8 cellular contexts compared by ENCODE assay signal in genomic region chr19:39408392-39409206, GRCh38. TPM values are rescaled to one million over a fixed set of nuclear protein-coding genes. Genes with fewer than 3 reads are reported as not detected.
DNase-seq lines count a peak whose midpoint lies in the region; ATAC-seq, FAIRE-seq and TF ChIP-seq lines count a peak whose summit lies in the region.

No MANE protein-coding gene starts in this region.

- peaks cover 6 to 21% (median 19%) of the 10 kb centered on the region in 3 donors for H3K36me3 Mint-ChIP-seq in naive thymus-derived CD8-positive, alpha-beta T cell

- DNase-seq in heart left ventricle (no peak), Right ventricle myocardium inferior (ENCODE audit: missing footprints) (no peak), SJSA1 (ENCODE audit: low read depth in 1 of 2, low spot score in 2 of 2) (no peak), A172 (ENCODE audit: low spot score) (no peak), RCC 7860 (ENCODE audit: low spot score) (no peak)
- DNase-seq in naive thymus-derived CD8-positive, alpha-beta T cell: peak in 6 of 10 donors; percentile 34 to 57 (median 48)

- peak overlapping the region; percentile 59 to 100 (median 96) for H3K4me3 ChIP-seq in heart left ventricle
- peak overlapping the region; percentile 81; the same call in 1 of the 2 replicates for H3K4me3 ChIP-seq in SJSA1
- peak overlapping the region; percentile 95 to 96 for H3K4me3 ChIP-seq in duodenal mucosa (ENCODE audit: low read depth in 1 of 2, low read length in 2 of 2)

- FAIRE-seq in RCC 7860 (lab: Jason Lieb, UNC): no peak

- TF ChIP-seq CTCF in heart left ventricle (IDR thresholded peaks at IDR 0.05): no peak

- TF ChIP-seq POLR2A in heart left ventricle (IDR thresholded peaks at IDR 0.05): peak in 1 of 2 donors; percentile 0

- no peaks in the 10 kb centered on the region for H3K9me3 ChIP-seq in heart left ventricle
- no peaks in the 10 kb centered on the region for H3K9me3 ChIP-seq in SJSA1 (replicated peaks)
- no peaks in the 10 kb centered on the region for H3K9me3 ChIP-seq in duodenal mucosa (ENCODE audit: control insufficient read depth in 1 of 2, low read length in 2 of 2)

- peaks cover 36 to 66% (median 49%) of the 10 kb centered on the region in 4 donors for H3K4me1 Mint-ChIP-seq in naive thymus-derived CD8-positive, alpha-beta T cell

- H3K27me3 Mint-ChIP-seq in naive thymus-derived CD8-positive, alpha-beta T cell: peaks cover 0 to 8% (median 0%) of the 10 kb centered on the region in 5 donors

- peaks cover 0 to 5% (median 0%) of the 10 kb centered on the region in 9 donors for H3K27me3 ChIP-seq in heart left ventricle
- H3K27me3 ChIP-seq in SJSA1 (replicated peaks): no peaks in the 10 kb centered on the region
- no peaks in the 10 kb centered on the region for H3K27me3 ChIP-seq in duodenal mucosa (ENCODE audit: control insufficient read depth in 1 of 2, insufficient read depth in 2 of 2, low read length in 2 of 2)

- H3K36me3 ChIP-seq in heart left ventricle (peaks cover 3 to 26% (median 14%) of the 10 kb centered on the region in 9 donors), SJSA1 (peaks cover 24% of the 10 kb centered on the region), duodenal mucosa (ENCODE audit: control insufficient read depth in 1 of 2, insufficient read depth in 2 of 2, low read length in 2 of 2) (peaks cover 14 to 20% of the 10 kb centered on the region in 2 donors)

- peak overlapping the region; percentile 100 for H3K9ac ChIP-seq in duodenal mucosa (ENCODE audit: low read depth in 1 of 2, low read length in 2 of 2)

- H3K4me1 ChIP-seq in heart left ventricle: peaks cover 7 to 52% (median 30%) of the 10 kb centered on the region in 12 donors
- H3K4me1 ChIP-seq in SJSA1 (replicated peaks): peaks cover 45% of the 10 kb centered on the region
- peaks cover 27 to 31% of the 10 kb centered on the region in 2 donors for H3K4me1 ChIP-seq in duodenal mucosa (ENCODE audit: control insufficient read depth in 1 of 2, insufficient read depth in 2 of 2, low read length in 2 of 2)

- peaks cover 0 to 5% (median 0%) of the 10 kb centered on the region in 9 donors for H3K9me3 Mint-ChIP-seq in naive thymus-derived CD8-positive, alpha-beta T cell

- peak overlapping the region; percentile 93 to 100 (median 98) for H3K27ac Mint-ChIP-seq in naive thymus-derived CD8-positive, alpha-beta T cell

- WGBS in heart left ventricle, 4 donors: 28 to 48% (median 41%) methylated on average over 20 of the region's 20 CpGs

- no peak for ATAC-seq in heart left ventricle
- ATAC-seq in Right ventricle myocardium inferior: no peak
- ATAC-seq in naive thymus-derived CD8-positive, alpha-beta T cell: no peak
- ATAC-seq in HG02610 (IDR thresholded peaks at IDR 0.05; ENCODE audit: unreplicated experiment): no peak

- H3K27ac ChIP-seq in heart left ventricle (peak overlapping the region; percentile 94 to 100 (median 99)), SJSA1 (no peak overlapping the region; the same call in 1 of the 2 replicates), duodenal mucosa (ENCODE audit: low read depth, low read length) (peak overlapping the region; percentile 99)

- intact Hi-C loops in heart left ventricle (cut with DNase I): no loop called here
- intact Hi-C loops in Right ventricle myocardium inferior (cut with DNase I): no loop called here

- H3K4me3 Mint-ChIP-seq in naive thymus-derived CD8-positive, alpha-beta T cell: peak overlapping the region; percentile 79 to 98 (median 94)

- POLR2A ChIA-PET in naive thymus-derived CD8-positive, alpha-beta T cell (lab: Charles Lee): interaction anchor here (0.6 to 9.1 kb wide), 13 partner anchors 7 to 308 kb away, joined by 3 to 183 read pairs (median 5); partner anchors contain the start of genes GMFG, MED29, PAF1 and RPS16

RNA-seq across cellular contexts. Expression of gene ZFP36, which starts 2.0 kb away (rescaled TPM):
- total RNA-seq in heart left ventricle (100 to 1,000 TPM in 2 of 9 donors, 10 to 100 TPM in 7; 16.1 to 145 (median 51.1) TPM), Right ventricle myocardium inferior (48.7 TPM)
- polyA plus RNA-seq in heart left ventricle: 10 to 100 TPM; 45.8 to 65.1 TPM
- 2.0 and 4.3 TPM in 2 replicates for total RNA-seq in SJSA1 (2014; rRNA removed; shearing (Covaris generic))
- total RNA-seq in naive thymus-derived CD8-positive, alpha-beta T cell: 100 to 1,000 TPM; 184 to 188 TPM
- polyA plus RNA-seq in naive thymus-derived CD8-positive, alpha-beta T cell: 100 to 1,000 TPM in 2 of 3 donors, 10 to 100 TPM in 1; 70.4 to 137 (median 109) TPM
- total RNA-seq in A172 (2014; rRNA removed; shearing (Covaris generic)): 0.50 and 1.5 TPM in 2 replicates

RNA-seq across cellular contexts. Expression of gene PLEKHG2, which starts 3.9 kb away (rescaled TPM):
- total RNA-seq in heart left ventricle (10 to 100 TPM in 8 of 9 donors, 1 to 10 TPM in 1; 9.2 to 38.5 (median 14.6) TPM), Right ventricle myocardium inferior (10.4 TPM)
- polyA plus RNA-seq in heart left ventricle: 10 to 100 TPM in 1 of 2 donors, 1 to 10 TPM in 1; 8.9 to 11.7 TPM
- total RNA-seq in SJSA1 (2014; rRNA removed; shearing (Covaris generic)): 8.6 and 17.9 TPM in 2 replicates
- 10 to 100 TPM; 14.3 to 23.8 TPM for total RNA-seq in naive thymus-derived CD8-positive, alpha-beta T cell
- polyA plus RNA-seq in naive thymus-derived CD8-positive, alpha-beta T cell: 1 to 10 TPM; 4.2 to 5.0 (median 4.8) TPM
- 11.4 and 17.3 TPM in 2 replicates for total RNA-seq in A172 (2014; rRNA removed; shearing (Covaris generic))

RNA-seq across cellular contexts. Expression of gene MED29, which starts 17.4 kb away (rescaled TPM):
- total RNA-seq in heart left ventricle (10 to 100 TPM; 26.3 to 53.0 (median 34.1) TPM), Right ventricle myocardium inferior (21.8 TPM)
- polyA plus RNA-seq in heart left ventricle: 10 to 100 TPM; 34.1 to 46.0 TPM
- total RNA-seq in SJSA1 (2014; rRNA removed; shearing (Covaris generic)): 24.3 and 38.9 TPM in 2 replicates
- total RNA-seq in naive thymus-derived CD8-positive, alpha-beta T cell: 10 to 100 TPM; 53.8 to 59.0 TPM
- polyA plus RNA-seq in naive thymus-derived CD8-positive, alpha-beta T cell: 10 to 100 TPM; 48.1 to 71.4 (median 59.6) TPM
- total RNA-seq in A172 (2014; rRNA removed; shearing (Covaris generic)): 20.9 and 24.7 TPM in 2 replicates

RNA-seq across cellular contexts. Expression of gene PAF1, which starts 17.7 kb away (rescaled TPM):
- 10 to 100 TPM; 32.8 to 75.7 (median 40.7) TPM for total RNA-seq in heart left ventricle
- polyA plus RNA-seq in heart left ventricle: 10 to 100 TPM; 32.5 to 61.1 TPM
- 34.5 TPM for total RNA-seq in Right ventricle myocardium inferior
- 55.2 and 61.6 TPM in 2 replicates for total RNA-seq in SJSA1 (2014; rRNA removed; shearing (Covaris generic))
- 10 to 100 TPM; 44.4 to 47.4 TPM for total RNA-seq in naive thymus-derived CD8-positive, alpha-beta T cell
- 10 to 100 TPM; 30.7 to 53.0 (median 43.8) TPM for polyA plus RNA-seq in naive thymus-derived CD8-positive, alpha-beta T cell
- total RNA-seq in A172 (2014; rRNA removed; shearing (Covaris generic)): 55.3 and 69.9 TPM in 2 replicates

RNA-seq across cellular contexts. Expression of gene RPS16, which starts 27.1 kb away (rescaled TPM):
- 1,000 to 10,000 TPM in 7 of 9 donors, 100 to 1,000 TPM in 2; 617 to 1,566 (median 1,374) TPM for total RNA-seq in heart left ventricle
- 1,000 to 10,000 TPM; 1,266 to 2,656 TPM for polyA plus RNA-seq in heart left ventricle
- 1,258 TPM for total RNA-seq in Right ventricle myocardium inferior
- 54.0 and 69.4 TPM in 2 replicates for total RNA-seq in SJSA1 (2014; rRNA removed; shearing (Covaris generic))
- 1,000 to 10,000 TPM; 3,730 to 3,760 TPM for total RNA-seq in naive thymus-derived CD8-positive, alpha-beta T cell
- polyA plus RNA-seq in naive thymus-derived CD8-positive, alpha-beta T cell: 1,000 to 10,000 TPM; 2,588 to 2,812 (median 2,742) TPM
- 145 and 262 TPM in 2 replicates for total RNA-seq in A172 (2014; rRNA removed; shearing (Covaris generic))

Comparison
In these comparisons a context has a peak if more than half of its experiments do, and no peak if none do; other contexts are left out.
1. DNase-seq: peak in naive thymus-derived CD8-positive, alpha-beta T cell (6 of 10); none in heart left ventricle (0 of 5), Right ventricle myocardium inferior (single experiment), SJSA1 (0 of 2), A172 (single experiment) and RCC 7860 (single experiment).
2. Peak in every context shown above with its lines, with median percentiles within 50 percentile points of each other: H3K4me3 ChIP-seq.